ENCODE assay signal across 9 cellular contexts in genomic region chr6:36139431-36139830, GRCh38.
A peak's percentile ranks its signal among the peaks of the same experiment; 100 is the strongest.
DNase-seq lines count a peak whose midpoint lies in the region; ATAC-seq and TF ChIP-seq lines count a peak whose summit lies in the region.
"Had no signal": no experiment of that assay in that cellular context is flagged by ENCODE, and none has a peak within 500 bp of the region (broad histone marks: within the 10 kb centered on the region; RNA-seq: fewer than 3 reads in every experiment).

No MANE protein-coding gene starts in this region.

- H3K4me1 Mint-ChIP-seq in nephron progenitor cell, result peaks cover 17% of the 10 kb centered on the region

- DNase-seq in ELR (ENCODE audit: low read depth), result peak; percentile 33
- DNase-seq in MV-4-11 (lab: John Stamatoyannopoulos, UW), result peak; percentile 13
- peak; percentile 55 for DNase-seq in astrocyte of the hippocampus (ENCODE audit: low read depth, low spot score)
- DNase-seq in nephron progenitor cell, result peak; percentile 43
- no peak for DNase-seq in head of caudate nucleus
- DNase-seq: activated T-cell treated with anti-CD3 and anti-CD28 coated beads, Interleukin-2, amount 50 U/mL, for 1 hour; NCI-H2029 had no signal

- H3K9me3 Mint-ChIP-seq in nephron progenitor cell, result no peaks in the 10 kb centered on the region

- no peaks in the 10 kb centered on the region for H3K36me3 Mint-ChIP-seq in nephron progenitor cell (ENCODE audit: low read depth)

- H3K4me3 Mint-ChIP-seq in nephron progenitor cell, result no peak overlapping the region

- H3K27me3 Mint-ChIP-seq in nephron progenitor cell (ENCODE audit: low read depth, poor library complexity), result peaks cover 9% of the 10 kb centered on the region

- TF ChIP-seq CTCF in nephron progenitor cell (IDR thresholded peaks at IDR 0.05), result peak; percentile 33

- H3K27ac Mint-ChIP-seq in nephron progenitor cell, result no peak overlapping the region

- intact Hi-C loops in head of caudate nucleus (cut with DNase I), result no loop called here

- ATAC-seq in GM21390 (IDR thresholded peaks at IDR 0.05; ENCODE audit: unreplicated experiment), result no peak
- no peak for ATAC-seq in HG02763 (IDR thresholded peaks at IDR 0.05; ENCODE audit: unreplicated experiment)

Comparison
In these comparisons a context has a peak if more than half of its experiments do, and no peak if none do; other contexts are left out.
1. DNase-seq: peak in ELR (single experiment), MV-4-11 (single experiment), astrocyte of the hippocampus (single experiment) and nephron progenitor cell (single experiment); none in head of caudate nucleus (0 of 42).